Comparison of ENCODE assay signal across 7 cellular contexts in genomic region chr22:40635940-40636379, GRCh38. TPM values are rescaled to one million over a fixed set of nuclear protein-coding genes. Genes with fewer than 3 reads are reported as not detected.
DNase-seq lines count a peak whose midpoint lies in the region; ATAC-seq and TF ChIP-seq lines count a peak whose summit lies in the region.

No MANE protein-coding gene starts in this region.

- peaks cover 0 to 56% (median 0%) of the 10 kb centered on the region in 3 donors for H3K4me1 ChIP-seq in gastroesophageal sphincter

- no peaks in the 10 kb centered on the region for H3K9me3 Mint-ChIP-seq in activated B cell treated with CpG ODN at 0.5 μM for 24 hours

- peak overlapping the region; percentile 86 to 96 (median 95) for H3K27ac ChIP-seq in gastroesophageal sphincter

- no peaks in the 10 kb centered on the region for H3K27me3 ChIP-seq in gastroesophageal sphincter

- TF ChIP-seq CTCF in activated B cell treated with CpG ODN at 0.5 μM for 24 hours (IDR thresholded peaks at IDR 0.05) (no peak), gastroesophageal sphincter (IDR thresholded peaks at IDR 0.05) (no peak), retinal pigment epithelial cell (conservative IDR thresholded peaks at IDR 0.05; ENCODE audit: low read depth, low read length) (no peak)

- H3K4me3 ChIP-seq in gastroesophageal sphincter (peak overlapping the region; percentile 93 to 98), retinal pigment epithelial cell (ENCODE audit: low read length) (peak overlapping the region; percentile 70)

- no peak for TF ChIP-seq POLR2A in gastroesophageal sphincter (IDR thresholded peaks at IDR 0.05)

- CTCF ChIA-PET in activated B cell treated with CpG ODN at 0.5 μM for 24 hours (lab: Charles Lee): interaction anchor here (3.0 kb wide), 1 partner anchor 10 kb away, joined by 10 read pairs; no protein-coding TSS in a partner anchor

- intact Hi-C loops in activated B cell treated with CpG ODN at 0.5 μM for 24 hours (cut with micrococcal nuclease): loop anchor here (1.0 to 10.0 kb wide), 9 partner anchors 10 to 591 kb away; partner anchors contain the start of genes ADSL, SGSM3, ST13 and XPNPEP3

- no peak for DNase-seq in activated B cell treated with CpG ODN at 0.5 μM for 24 hours
- no peak for DNase-seq in retinal pigment epithelial cell (ENCODE audit: low read depth)
- DNase-seq in NCI-H1092 treated with DMSO at 0.1 percent for 48 hours (lab: John Stamatoyannopoulos, UW): no peak

- H3K36me3 ChIP-seq in gastroesophageal sphincter: no peaks in the 10 kb centered on the region

- H3K4me3 Mint-ChIP-seq in activated B cell treated with CpG ODN at 0.5 μM for 24 hours: peak overlapping the region; percentile 98

- H3K27ac Mint-ChIP-seq in activated B cell treated with CpG ODN at 0.5 μM for 24 hours: peak overlapping the region; percentile 63

- peaks cover 11% of the 10 kb centered on the region for H3K36me3 Mint-ChIP-seq in activated B cell treated with CpG ODN at 0.5 μM for 24 hours (ENCODE audit: low read depth)

- no peaks in the 10 kb centered on the region for H3K27me3 Mint-ChIP-seq in activated B cell treated with CpG ODN at 0.5 μM for 24 hours

- no peak for TF ChIP-seq EP300 in gastroesophageal sphincter (IDR thresholded peaks at IDR 0.05)

- no peaks in the 10 kb centered on the region for H3K9me3 ChIP-seq in gastroesophageal sphincter

- POLR2A ChIA-PET in activated B cell treated with CpG ODN at 0.5 μM for 24 hours (lab: Charles Lee): interaction anchor here (0.5 to 3.0 kb wide), 19 partner anchors 9 to 1295 kb away, joined by 3 to 41 read pairs (median 6); no protein-coding TSS in a partner anchor

- peaks cover 49% of the 10 kb centered on the region for H3K4me1 Mint-ChIP-seq in activated B cell treated with CpG ODN at 0.5 μM for 24 hours

- ATAC-seq in GM19043 (IDR thresholded peaks at IDR 0.05; ENCODE audit: low read depth, unreplicated experiment) (peak; percentile 17), HG02973 (IDR thresholded peaks at IDR 0.05; ENCODE audit: unreplicated experiment) (peak; percentile 7), activated B cell treated with CpG ODN at 0.5 μM for 24 hours (ENCODE audit: low read depth) (no peak), gastroesophageal sphincter (no peak), GM18858 (IDR thresholded peaks at IDR 0.05; ENCODE audit: unreplicated experiment) (no peak)

- no CpG with 5 or more reads among the region's 31 CpGs for WGBS in gastroesophageal sphincter (ENCODE audit: low coverage in 1 of 2), 2 donors

RNA-seq across cellular contexts. Expression of gene MRTFA, which starts 0.6 kb away (rescaled TPM):
- total RNA-seq in activated B cell treated with CpG ODN at 0.5 μM for 24 hours (99.4 and 115 TPM in 2 replicates), gastroesophageal sphincter (10 to 100 TPM; 45.5 to 90.2 (median 78.3) TPM)

RNA-seq across cellular contexts. Expression of gene MCHR1, which starts 43.3 kb away (rescaled TPM):
- total RNA-seq in activated B cell treated with CpG ODN at 0.5 μM for 24 hours (not detected in 2 replicates), gastroesophageal sphincter (under 1 TPM in 2 of 4 donors, not detected in 2; 0.27 to 0.40 TPM)

Comparison
In these comparisons a context has a peak if more than half of its experiments do, and no peak if none do; other contexts are left out.
1. ATAC-seq: peak in GM19043 (single experiment) and HG02973 (single experiment); none in activated B cell treated with CpG ODN at 0.5 μM for 24 hours (single experiment), gastroesophageal sphincter (single experiment) and GM18858 (single experiment).